In the genomic region with DNA sequence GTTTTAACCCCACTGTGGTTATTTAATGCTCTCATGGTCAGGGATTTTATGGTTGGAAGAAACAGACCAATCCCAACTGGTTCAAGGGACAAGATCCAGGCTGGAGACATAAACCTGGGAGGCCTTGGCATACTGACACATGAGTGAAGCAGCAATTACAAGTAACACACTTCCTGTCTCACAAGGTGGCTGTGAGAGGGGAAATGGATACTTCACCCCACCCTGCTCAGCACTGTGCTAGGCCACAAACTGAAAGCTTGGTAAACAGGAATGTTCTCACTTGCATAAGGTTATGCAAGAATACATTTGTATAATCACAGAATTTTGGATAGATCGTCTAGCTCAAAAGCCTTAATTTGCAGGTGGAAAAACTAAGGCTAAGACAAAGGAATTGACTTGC, we compare ENCODE assay signal across 13 cellular contexts.
A peak's percentile ranks its signal among the peaks of the same experiment; 100 is the strongest.
DNase-seq lines count a peak whose midpoint lies in the region; ATAC-seq and TF ChIP-seq lines count a peak whose summit lies in the region.
"Had no signal": no experiment of that assay in that cellular context is flagged by ENCODE, and none has a peak within 500 bp of the region (broad histone marks: within the 10 kb centered on the region; RNA-seq: fewer than 3 reads in every experiment).

No MANE protein-coding gene starts in this region.

- H3K36me3 ChIP-seq in uterus, result no peaks in the 10 kb centered on the region

- CTCF ChIA-PET in WTC11 (lab: Charles Lee), result no interaction called here

- peak overlapping the region; percentile 49 to 61 for H3K27ac ChIP-seq in uterus

- DNase-seq in activated naive CD8-positive, alpha-beta T cell treated with anti-CD3 and anti-CD28 coated beads, Interleukin-2, amount 10 ng/mL, durations not matched to agents 7 days and 5 days, result no peak
- DNase-seq in activated naive CD8-positive, alpha-beta T cell treated with anti-CD3 and anti-CD28 coated beads for 36 hours, result no peak
- DNase-seq in WTC11 (ENCODE audit: low spot score) (no peak), iris pigment epithelial cell (ENCODE audit: low read depth) (peak; percentile 88), uterus (peak in 1 of 2 donors; percentile 28)
- DNase-seq: ACHN, NCI-H2107 had no signal

- H3K27me3 Mint-ChIP-seq in activated naive CD8-positive, alpha-beta T cell treated with anti-CD3 and anti-CD28 coated beads, Interleukin-2, amount 10 ng/mL, durations not matched to agents 7 days and 5 days, result peaks cover 5% of the 10 kb centered on the region
- H3K27me3 Mint-ChIP-seq in activated naive CD8-positive, alpha-beta T cell treated with anti-CD3 and anti-CD28 coated beads for 36 hours, result peaks cover 6% of the 10 kb centered on the region
- H3K27me3 Mint-ChIP-seq in WTC11 (ENCODE audit: low read depth), result peaks cover 18% of the 10 kb centered on the region

- no peak for TF ChIP-seq CTCF in WTC11 (IDR thresholded peaks at IDR 0.05)
- no peak for TF ChIP-seq CTCF in uterus (IDR thresholded peaks at IDR 0.05)

- no peaks in the 10 kb centered on the region for H3K9me3 ChIP-seq in uterus

- POLR2A ChIA-PET in activated naive CD8-positive, alpha-beta T cell treated with anti-CD3 and anti-CD28 coated beads, Interleukin-2, amount 10 ng/mL, durations not matched to agents 7 days and 5 days (lab: Charles Lee), result no interaction called here
- POLR2A ChIA-PET in WTC11 (lab: Charles Lee), result no interaction called here

- no peaks in the 10 kb centered on the region for H3K4me1 Mint-ChIP-seq in activated naive CD8-positive, alpha-beta T cell treated with anti-CD3 and anti-CD28 coated beads, Interleukin-2, amount 10 ng/mL, durations not matched to agents 7 days and 5 days
- H3K4me1 Mint-ChIP-seq in activated naive CD8-positive, alpha-beta T cell treated with anti-CD3 and anti-CD28 coated beads for 36 hours, result no peaks in the 10 kb centered on the region
- peaks cover 18% of the 10 kb centered on the region for H3K4me1 Mint-ChIP-seq in WTC11
- H3K4me1 Mint-ChIP-seq: activated T-helper 17 cell treated with anti-CD3 and anti-CD28 coated beads, Interleukin-2, amount 50 U/mL, for 72 hours had no signal

- no peaks in the 10 kb centered on the region for H3K36me3 Mint-ChIP-seq in activated naive CD8-positive, alpha-beta T cell treated with anti-CD3 and anti-CD28 coated beads, Interleukin-2, amount 10 ng/mL, durations not matched to agents 7 days and 5 days
- no peaks in the 10 kb centered on the region for H3K36me3 Mint-ChIP-seq in activated naive CD8-positive, alpha-beta T cell treated with anti-CD3 and anti-CD28 coated beads for 36 hours
- no peaks in the 10 kb centered on the region for H3K36me3 Mint-ChIP-seq in WTC11

- peak; percentile 73 for ATAC-seq in activated naive CD8-positive, alpha-beta T cell treated with anti-CD3 and anti-CD28 coated beads, Interleukin-2, amount 10 ng/mL, durations not matched to agents 7 days and 5 days (ENCODE audit: low read depth)
- ATAC-seq in WTC11 (peak; percentile 68), HG02840 (IDR thresholded peaks at IDR 0.05; ENCODE audit: low FRiP score, unreplicated experiment) (no peak), HG03159 (IDR thresholded peaks at IDR 0.05; ENCODE audit: unreplicated experiment) (no peak), HG03175 (IDR thresholded peaks at IDR 0.05; ENCODE audit: unreplicated experiment) (no peak)
- ATAC-seq: activated T-helper 17 cell treated with anti-CD3 and anti-CD28 coated beads, Interleukin-2, amount 50 U/mL, for 72 hours had no signal

- no peak overlapping the region for H3K27ac Mint-ChIP-seq in activated naive CD8-positive, alpha-beta T cell treated with anti-CD3 and anti-CD28 coated beads, Interleukin-2, amount 10 ng/mL, durations not matched to agents 7 days and 5 days
- H3K27ac Mint-ChIP-seq in activated naive CD8-positive, alpha-beta T cell treated with anti-CD3 and anti-CD28 coated beads for 36 hours, result no peak overlapping the region
- H3K27ac Mint-ChIP-seq in WTC11, result no peak overlapping the region; the same call in 1 of the 2 replicates
- H3K27ac Mint-ChIP-seq: activated T-helper 17 cell treated with anti-CD3 and anti-CD28 coated beads, Interleukin-2, amount 50 U/mL, for 72 hours; IgD-negative memory B cell had no signal

- H3K4me3 ChIP-seq in uterus, result no peak overlapping the region
- H3K4me3 ChIP-seq: smooth muscle cell had no signal

- intact Hi-C loops in uterus (cut with DNase I; ENCODE audit: low total_unique reads), result no loop called here

- no peaks in the 10 kb centered on the region for H3K27me3 ChIP-seq in uterus

- H3K4me1 ChIP-seq in uterus, result peaks cover 0 to 4% of the 10 kb centered on the region in 2 donors

- H3K4me3 Mint-ChIP-seq in activated naive CD8-positive, alpha-beta T cell treated with anti-CD3 and anti-CD28 coated beads, Interleukin-2, amount 10 ng/mL, durations not matched to agents 7 days and 5 days, result no peak overlapping the region
- no peak overlapping the region for H3K4me3 Mint-ChIP-seq in activated naive CD8-positive, alpha-beta T cell treated with anti-CD3 and anti-CD28 coated beads for 36 hours
- H3K4me3 Mint-ChIP-seq in WTC11, result no peak overlapping the region
- H3K4me3 Mint-ChIP-seq: activated T-helper 17 cell treated with anti-CD3 and anti-CD28 coated beads, Interleukin-2, amount 50 U/mL, for 72 hours had no signal

- no peaks in the 10 kb centered on the region for H3K9me3 Mint-ChIP-seq in activated naive CD8-positive, alpha-beta T cell treated with anti-CD3 and anti-CD28 coated beads, Interleukin-2, amount 10 ng/mL, durations not matched to agents 7 days and 5 days
- H3K9me3 Mint-ChIP-seq in activated naive CD8-positive, alpha-beta T cell treated with anti-CD3 and anti-CD28 coated beads for 36 hours, result no peaks in the 10 kb centered on the region
- H3K9me3 Mint-ChIP-seq in WTC11, result 0 out of 2 replicates have a peak, but pooled peaks cover 3% of the 10 kb centered on the region
- H3K9me3 Mint-ChIP-seq: activated T-helper 17 cell treated with anti-CD3 and anti-CD28 coated beads, Interleukin-2, amount 50 U/mL, for 72 hours had no signal

- no peak for TF ChIP-seq POLR2A in uterus (IDR thresholded peaks at IDR 0.05)

TF ChIP-seq in WTC11, 78 proteins besides CTCF, POLR2A, EP300 and RAD21 (continues in another document):
- TF ChIP-seq CREB1 (CRISPR knock-in tag; IDR thresholded peaks at IDR 0.05) (no peak), ZNF671 (CRISPR knock-in tag; IDR thresholded peaks at IDR 0.05) (no peak), OVOL2 (CRISPR knock-in tag; IDR thresholded peaks at IDR 0.05; ENCODE audit: borderline replicate concordance) (no peak), TP53 (CRISPR knock-in tag; IDR thresholded peaks at IDR 0.05) (no peak), FOXP1 (CRISPR knock-in tag; IDR thresholded peaks at IDR 0.05; ENCODE audit: borderline replicate concordance) (no peak), ESRRA (CRISPR knock-in tag; IDR thresholded peaks at IDR 0.05; ENCODE audit: borderline replicate concordance) (no peak)
- TF ChIP-seq, protein P1, sequence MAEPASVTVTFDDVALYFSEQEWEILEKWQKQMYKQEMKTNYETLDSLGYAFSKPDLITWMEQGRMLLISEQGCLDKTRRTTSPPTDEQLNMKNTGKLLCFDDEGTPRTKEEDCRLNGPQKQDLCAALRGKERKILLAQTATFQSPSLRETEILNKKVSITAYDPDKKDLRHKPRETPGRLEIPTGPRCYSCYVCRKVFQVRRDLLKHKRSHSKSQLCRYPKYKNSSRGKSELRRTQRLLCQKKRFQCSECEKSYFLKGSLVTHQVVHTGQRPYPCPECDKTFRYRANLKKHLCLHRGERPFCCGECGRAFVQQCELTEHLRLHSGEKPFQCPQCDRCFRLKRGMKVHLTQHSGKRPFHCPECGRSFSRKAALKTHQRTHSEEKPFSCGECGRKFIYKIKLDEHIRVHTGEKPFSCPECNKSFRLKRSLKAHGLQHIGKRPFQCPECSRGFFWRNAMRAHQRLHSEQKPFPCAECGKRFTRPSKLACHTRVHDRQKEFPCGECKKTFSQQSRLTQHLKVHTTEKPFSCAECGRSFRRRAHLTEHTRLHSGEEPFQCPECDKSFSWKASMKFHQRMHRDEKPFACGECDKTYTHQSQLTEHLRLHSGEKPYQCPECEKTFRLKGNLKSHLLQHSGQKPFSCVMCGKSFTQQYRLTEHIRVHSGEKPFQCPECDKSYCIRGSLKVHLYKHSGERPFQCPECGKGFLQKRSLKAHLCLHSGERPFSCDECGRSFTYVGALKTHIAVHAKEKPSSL (CRISPR knock-in tag; conservative IDR thresholded peaks at IDR 0.05), result no peak
- TF ChIP-seq, protein P2, sequence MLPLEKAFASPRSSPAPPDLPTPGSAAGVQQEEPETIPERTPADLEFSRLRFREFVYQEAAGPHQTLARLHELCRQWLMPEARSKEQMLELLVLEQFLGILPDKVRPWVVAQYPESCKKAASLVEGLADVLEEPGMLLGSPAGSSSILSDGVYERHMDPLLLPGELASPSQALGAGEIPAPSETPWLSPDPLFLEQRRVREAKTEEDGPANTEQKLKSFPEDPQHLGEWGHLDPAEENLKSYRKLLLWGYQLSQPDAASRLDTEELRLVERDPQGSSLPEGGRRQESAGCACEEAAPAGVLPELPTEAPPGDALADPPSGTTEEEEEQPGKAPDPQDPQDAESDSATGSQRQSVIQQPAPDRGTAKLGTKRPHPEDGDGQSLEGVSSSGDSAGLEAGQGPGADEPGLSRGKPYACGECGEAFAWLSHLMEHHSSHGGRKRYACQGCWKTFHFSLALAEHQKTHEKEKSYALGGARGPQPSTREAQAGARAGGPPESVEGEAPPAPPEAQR (CRISPR knock-in tag; IDR thresholded peaks at IDR 0.05), result no peak
- TF ChIP-seq, protein P3, sequence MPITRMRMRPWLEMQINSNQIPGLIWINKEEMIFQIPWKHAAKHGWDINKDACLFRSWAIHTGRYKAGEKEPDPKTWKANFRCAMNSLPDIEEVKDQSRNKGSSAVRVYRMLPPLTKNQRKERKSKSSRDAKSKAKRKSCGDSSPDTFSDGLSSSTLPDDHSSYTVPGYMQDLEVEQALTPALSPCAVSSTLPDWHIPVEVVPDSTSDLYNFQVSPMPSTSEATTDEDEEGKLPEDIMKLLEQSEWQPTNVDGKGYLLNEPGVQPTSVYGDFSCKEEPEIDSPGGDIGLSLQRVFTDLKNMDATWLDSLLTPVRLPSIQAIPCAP (CRISPR knock-in tag; IDR thresholded peaks at IDR 0.05), result no peak
- TF ChIP-seq, protein P4, sequence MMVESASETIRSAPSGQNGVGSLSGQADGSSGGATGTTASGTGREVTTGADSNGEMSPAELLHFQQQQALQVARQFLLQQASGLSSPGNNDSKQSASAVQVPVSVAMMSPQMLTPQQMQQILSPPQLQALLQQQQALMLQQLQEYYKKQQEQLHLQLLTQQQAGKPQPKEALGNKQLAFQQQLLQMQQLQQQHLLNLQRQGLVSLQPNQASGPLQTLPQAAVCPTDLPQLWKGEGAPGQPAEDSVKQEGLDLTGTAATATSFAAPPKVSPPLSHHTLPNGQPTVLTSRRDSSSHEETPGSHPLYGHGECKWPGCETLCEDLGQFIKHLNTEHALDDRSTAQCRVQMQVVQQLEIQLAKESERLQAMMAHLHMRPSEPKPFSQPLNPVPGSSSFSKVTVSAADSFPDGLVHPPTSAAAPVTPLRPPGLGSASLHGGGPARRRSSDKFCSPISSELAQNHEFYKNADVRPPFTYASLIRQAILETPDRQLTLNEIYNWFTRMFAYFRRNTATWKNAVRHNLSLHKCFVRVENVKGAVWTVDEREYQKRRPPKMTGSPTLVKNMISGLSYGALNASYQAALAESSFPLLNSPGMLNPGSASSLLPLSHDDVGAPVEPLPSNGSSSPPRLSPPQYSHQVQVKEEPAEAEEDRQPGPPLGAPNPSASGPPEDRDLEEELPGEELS (CRISPR knock-in tag; IDR thresholded peaks at IDR 0.05), result no peak

Comparison
In these comparisons a context has a peak if more than half of its experiments do, and no peak if none do; other contexts are left out.
1. ATAC-seq: peak in activated naive CD8-positive, alpha-beta T cell treated with anti-CD3 and anti-CD28 coated beads, Interleukin-2, amount 10 ng/mL, durations not matched to agents 7 days and 5 days (single experiment) and WTC11 (single experiment); none in HG02840 (single experiment), HG03159 (single experiment) and HG03175 (single experiment).